Comparison of ENCODE assay signal across 7 cellular contexts in the genomic region with DNA sequence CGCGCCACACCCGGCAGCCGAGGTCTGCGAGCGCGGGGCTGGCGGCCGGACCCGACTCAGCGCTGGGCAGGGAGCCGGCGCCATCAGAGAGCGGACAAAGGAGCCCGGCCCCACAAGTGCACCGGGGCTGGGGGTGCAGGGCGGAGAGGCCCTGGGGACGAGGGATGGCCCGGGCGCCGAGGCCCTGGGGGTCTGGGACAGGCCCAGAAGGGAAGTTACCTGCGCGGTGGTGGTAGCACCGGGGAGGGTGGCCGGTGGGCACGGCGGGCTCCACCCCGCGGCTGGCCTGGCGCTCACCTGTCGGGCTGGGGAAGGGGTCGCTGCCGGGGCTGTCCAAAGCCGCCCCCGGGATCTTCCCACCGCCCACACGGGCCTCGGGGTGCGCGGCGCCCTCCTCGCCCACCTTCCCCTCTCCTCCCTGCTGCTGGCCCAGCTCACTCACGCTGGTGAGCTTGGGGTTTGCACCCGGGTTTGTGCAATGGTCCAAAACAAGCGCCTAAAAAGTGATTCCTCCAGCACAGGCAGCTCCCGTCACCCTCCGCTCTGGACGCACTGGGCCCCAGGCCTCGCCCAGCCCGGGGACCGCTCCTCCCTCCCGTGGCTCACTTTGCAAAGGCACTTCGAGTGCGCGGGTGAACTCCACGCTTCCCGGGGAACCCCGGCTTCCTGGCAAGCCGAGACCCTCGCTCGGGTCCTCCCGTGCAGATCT. TPM values are rescaled to one million over a fixed set of nuclear protein-coding genes. Genes with fewer than 3 reads are reported as not detected.
DNase-seq lines count a peak whose midpoint lies in the region; TF ChIP-seq lines count a peak whose summit lies in the region.

A gene with protein sequence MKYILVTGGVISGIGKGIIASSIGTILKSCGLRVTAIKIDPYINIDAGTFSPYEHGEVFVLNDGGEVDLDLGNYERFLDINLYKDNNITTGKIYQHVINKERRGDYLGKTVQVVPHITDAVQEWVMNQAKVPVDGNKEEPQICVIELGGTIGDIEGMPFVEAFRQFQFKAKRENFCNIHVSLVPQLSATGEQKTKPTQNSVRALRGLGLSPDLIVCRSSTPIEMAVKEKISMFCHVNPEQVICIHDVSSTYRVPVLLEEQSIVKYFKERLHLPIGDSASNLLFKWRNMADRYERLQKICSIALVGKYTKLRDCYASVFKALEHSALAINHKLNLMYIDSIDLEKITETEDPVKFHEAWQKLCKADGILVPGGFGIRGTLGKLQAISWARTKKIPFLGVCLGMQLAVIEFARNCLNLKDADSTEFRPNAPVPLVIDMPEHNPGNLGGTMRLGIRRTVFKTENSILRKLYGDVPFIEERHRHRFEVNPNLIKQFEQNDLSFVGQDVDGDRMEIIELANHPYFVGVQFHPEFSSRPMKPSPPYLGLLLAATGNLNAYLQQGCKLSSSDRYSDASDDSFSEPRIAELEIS (minus strand): TSS at position 554 of the 709 bp plus-strand sequence. CDS start 9,767 bp downstream, outside the sequence.

- H3K27ac Mint-ChIP-seq in MCF 10A (ENCODE audit: low read depth, unreplicated experiment): peak within 1 kb of the TSS; percentile 63

- peak within 1 kb of the TSS; percentile 86 for H3K4me3 Mint-ChIP-seq in MCF 10A (ENCODE audit: unreplicated experiment)

- H3K9me3 Mint-ChIP-seq in MCF 10A (ENCODE audit: unreplicated experiment): no peaks in the 10 kb centered on the region

- H3K4me1 ChIP-seq in iPS-15b (ENCODE audit: control insufficient read depth, insufficient read depth, low read length): no peaks in the 10 kb centered on the region

- peak within 1 kb of the TSS; percentile 77 for H3K4me3 ChIP-seq in GM12864 (ENCODE audit: low read depth, low read length)
- H3K4me3 ChIP-seq in iPS-15b (ENCODE audit: low read depth, low read length): peak within 1 kb of the TSS; percentile 77
- peak within 1 kb of the TSS; percentile 66 for H3K4me3 ChIP-seq in skeletal muscle cell (ENCODE audit: low read depth, low read length)

- H3K4me1 Mint-ChIP-seq in MCF 10A (ENCODE audit: insufficient read depth, unreplicated experiment): no peaks in the 10 kb centered on the region

- peaks cover 45% of the 10 kb centered on the region for H3K27me3 Mint-ChIP-seq in MCF 10A (ENCODE audit: insufficient read depth, unreplicated experiment)

- no peak for TF ChIP-seq CTCF in GM12864 (IDR thresholded peaks at IDR 0.05; ENCODE audit: low read depth, low read length, missing control alignments)
- no peak for TF ChIP-seq CTCF in MCF 10A (IDR thresholded peaks at IDR 0.05; ENCODE audit: unreplicated experiment)

- peaks cover 7% of the 10 kb centered on the region for H3K36me3 Mint-ChIP-seq in MCF 10A (ENCODE audit: insufficient read depth, unreplicated experiment)

- DNase-seq in GM12864 (ENCODE audit: low read depth) (no peak), H4 (ENCODE audit: low spot score) (peak; percentile 11), M059J (ENCODE audit: low read depth) (peak; percentile 71), T1000 (lab: John Stamatoyannopoulos, UW) (peak; percentile 14), MCF 10A (ENCODE audit: unreplicated experiment) (peak; percentile 67), skeletal muscle cell (ENCODE audit: low read depth) (no peak)

- H3K36me3 ChIP-seq in iPS-15b (ENCODE audit: control insufficient read depth, insufficient read depth, low read length): peaks cover 6% of the 10 kb centered on the region

- intact Hi-C loops in MCF 10A (cut with micrococcal nuclease): no loop called here

- POLR2A ChIA-PET in MCF 10A (lab: Yijun Ruan, JAX): interaction anchor here (0.6 to 1.5 kb wide), 6 partner anchors 8 to 1039 kb away, joined by 3 to 7 read pairs (median 3); no protein-coding TSS in a partner anchor

- H3K9ac ChIP-seq in iPS-15b (ENCODE audit: low read depth, low read length): peak within 1 kb of the TSS; percentile 90

- no peaks in the 10 kb centered on the region for H3K9me3 ChIP-seq in iPS-15b (ENCODE audit: control insufficient read depth, insufficient read depth, low read length)

- CTCF ChIA-PET in MCF 10A (lab: Yijun Ruan, JAX): interaction anchor here (0.6 kb wide), 1 partner anchor 1035 kb away, joined by 7 read pairs; no protein-coding TSS in a partner anchor

- no peaks in the 10 kb centered on the region for H3K27me3 ChIP-seq in iPS-15b (ENCODE audit: control insufficient read depth, insufficient read depth, low read length)

- no TSS peak for BruUV-seq in MCF 10A (replicated peaks; lab: Mats Ljungman, UMichigan)

RNA-seq across cellular contexts. Expression of the gene that starts here (rescaled TPM):
- total RNA-seq in H4 (2014; rRNA removed; shearing (Covaris generic)): 5.7 and 5.8 TPM in 2 replicates
- 10.0 and 14.1 TPM in 2 replicates for total RNA-seq in M059J (2014; rRNA removed; shearing (Covaris generic))
- 5.3 and 5.5 TPM in 2 replicates for total RNA-seq in MCF 10A (2022)

Comparison
In these comparisons a context has a peak if more than half of its experiments do, and no peak if none do; other contexts are left out.
1. DNase-seq: peak in H4 (single experiment), M059J (single experiment), T1000 (single experiment) and MCF 10A (single experiment); none in GM12864 (single experiment) and skeletal muscle cell (single experiment).
2. Peak in every context shown above with its lines, with median percentiles within 50 percentile points of each other: H3K4me3 ChIP-seq.